In the genomic region with DNA sequence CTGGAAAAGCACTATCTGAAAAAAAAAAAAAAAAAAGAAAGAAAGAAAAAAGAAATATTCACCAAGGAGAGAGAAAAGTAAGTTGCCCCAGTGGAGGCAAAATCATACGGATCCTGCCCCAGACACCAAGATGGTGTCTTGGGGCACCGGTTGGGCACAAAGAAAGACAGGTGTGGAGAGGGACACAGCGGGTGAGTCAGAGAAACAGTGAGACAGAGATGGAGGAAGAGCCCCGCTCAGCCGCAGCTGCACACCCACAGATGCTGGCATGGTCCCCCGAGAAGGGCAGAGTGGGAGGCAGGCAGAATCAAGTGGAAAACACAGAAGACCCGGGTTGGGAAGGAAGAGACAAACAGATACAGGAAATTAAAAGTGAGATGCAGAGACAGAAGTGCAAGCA, we compare ENCODE assay signal across 16 cellular contexts.
DNase-seq lines count a peak whose midpoint lies in the region; ATAC-seq and TF ChIP-seq lines count a peak whose summit lies in the region.
"Had no signal": no experiment of that assay in that cellular context is flagged by ENCODE, and none has a peak within 500 bp of the region (broad histone marks: within the 10 kb centered on the region; RNA-seq: fewer than 3 reads in every experiment).

No MANE protein-coding gene starts in this region.

- in situ Hi-C loops in Panc1 (cut with HindIII; ENCODE audit: low pct_unique_long_range_greater_than_20kb, low sequenced_read_pairs) (no loop called here), G401 (cut with HindIII; ENCODE audit: low sequenced_read_pairs) (no loop called here)

- CTCF ChIA-PET in Panc1 (lab: Charles Lee), result no interaction called here

- BruUV-seq in Panc1 (replicated peaks; lab: Mats Ljungman, UMichigan), result no TSS peak

- no peak overlapping the region for H3K4me3 ChIP-seq in Panc1 (ENCODE audit: low read depth in 2 of 2, low read length in 2 of 2)
- peak overlapping the region; percentile 56 for H3K4me3 ChIP-seq in fibroblast of pulmonary artery (replicated peaks; ENCODE audit: low read depth, low read length)
- peak overlapping the region; percentile 63 to 72 (median 68) for H3K4me3 ChIP-seq in skeletal muscle tissue (ENCODE audit: low read length in 3 of 3)
- H3K4me3 ChIP-seq: GM23338 had no signal

- peak overlapping the region; percentile 100 for H3K27ac ChIP-seq in Panc1 (ENCODE audit: low read length)
- H3K27ac ChIP-seq in skeletal muscle tissue (ENCODE audit: low read depth, low read length), result peak overlapping the region; percentile 15
- H3K27ac ChIP-seq: 22Rv1, WERI-Rb-1 had no signal

- peak overlapping the region in 1 of 3 donors; percentile 58 for H3K9ac ChIP-seq in skeletal muscle tissue (ENCODE audit: low read depth in 1 of 3, low read length in 3 of 3)

- ATAC-seq in Panc1 (no peak), GM21723 (IDR thresholded peaks at IDR 0.05; ENCODE audit: unreplicated experiment) (no peak)
- ATAC-seq: GM23338 had no signal

- intact Hi-C loops in Panc1 (cut with micrococcal nuclease; ENCODE audit: unreplicated experiment), result no loop called here

- H3K36me3 ChIP-seq in Panc1 (ENCODE audit: control insufficient read depth, insufficient read depth, low read length) (no peaks in the 10 kb centered on the region), skeletal muscle tissue (ENCODE audit: control insufficient read depth in 3 of 3, insufficient read depth in 3 of 3, low read length in 3 of 3) (no peaks in the 10 kb centered on the region)
- H3K36me3 ChIP-seq: ascending aorta, WERI-Rb-1 had no signal

- H3K4me1 ChIP-seq in Panc1 (ENCODE audit: control insufficient read depth, insufficient read depth, low read length) (peaks cover 40% of the 10 kb centered on the region), skeletal muscle tissue (ENCODE audit: control insufficient read depth in 3 of 3, insufficient read depth in 3 of 3, low read length in 3 of 3) (peaks cover 9 to 25% (median 21%) of the 10 kb centered on the region in 3 donors)

- TF ChIP-seq CTCF in Panc1 (IDR thresholded peaks at IDR 0.05), result no peak
- TF ChIP-seq CTCF in fibroblast of pulmonary artery (IDR thresholded peaks at IDR 0.05; ENCODE audit: low read length, missing control alignments), result no peak

- POLR2A ChIA-PET in Panc1 (lab: Charles Lee), result interaction anchor here (0.6 kb wide), 1 partner anchor 389 kb away, joined by 3 read pairs; no protein-coding TSS in a partner anchor

- DNase-seq in DMS 273 (lab: John Stamatoyannopoulos, UW; ENCODE audit: unreplicated experiment) (peak; percentile 37), DMS 273 treated with DMSO at 0.1 percent for 48 hours (lab: John Stamatoyannopoulos, UW) (no peak), Panc1 (ENCODE audit: low read depth, low spot score) (no peak), fibroblast of pulmonary artery (ENCODE audit: low read depth) (no peak), NCI-H1694 treated with DMSO at 0.1 percent for 48 hours (lab: John Stamatoyannopoulos, UW) (no peak), G401 (ENCODE audit: low spot score) (no peak)
- DNase-seq: activated effector memory CD4-positive, alpha-beta T cell treated with anti-CD3 and anti-CD28 coated beads, Interleukin-2, amount 50 U/mL, for 16 hours; CD4-positive, CD25-positive, alpha-beta regulatory T cell; cortex of kidney; NCI-H187; WERI-Rb-1 had no signal

- H3K9me3 ChIP-seq in Panc1 (ENCODE audit: control insufficient read depth, insufficient read depth, low read depth, low read length), result peaks cover 44% of the 10 kb centered on the region; the same call in 1 of the 2 replicates
- H3K9me3 ChIP-seq in skeletal muscle tissue (ENCODE audit: control insufficient read depth in 3 of 3, low read length in 3 of 3), result peaks cover 0 to 5% (median 0%) of the 10 kb centered on the region in 3 donors
- H3K9me3 ChIP-seq: ascending aorta had no signal

- H3K27me3 ChIP-seq in Panc1 (ENCODE audit: control insufficient read depth, insufficient read depth, low read length) (no peaks in the 10 kb centered on the region), skeletal muscle tissue (ENCODE audit: control insufficient read depth in 3 of 3, insufficient read depth in 3 of 3, low read length in 3 of 3) (peaks cover 5 to 37% (median 16%) of the 10 kb centered on the region in 3 donors)
- H3K27me3 ChIP-seq: ascending aorta had no signal

Comparison
In these comparisons a context has a peak if more than half of its experiments do, and no peak if none do; other contexts are left out.
1. H3K4me3 ChIP-seq: peak in fibroblast of pulmonary artery (single experiment) and skeletal muscle tissue (3 of 3); none in Panc1 (0 of 2).